ENCODE assay signal across 8 cellular contexts in the genomic region with DNA sequence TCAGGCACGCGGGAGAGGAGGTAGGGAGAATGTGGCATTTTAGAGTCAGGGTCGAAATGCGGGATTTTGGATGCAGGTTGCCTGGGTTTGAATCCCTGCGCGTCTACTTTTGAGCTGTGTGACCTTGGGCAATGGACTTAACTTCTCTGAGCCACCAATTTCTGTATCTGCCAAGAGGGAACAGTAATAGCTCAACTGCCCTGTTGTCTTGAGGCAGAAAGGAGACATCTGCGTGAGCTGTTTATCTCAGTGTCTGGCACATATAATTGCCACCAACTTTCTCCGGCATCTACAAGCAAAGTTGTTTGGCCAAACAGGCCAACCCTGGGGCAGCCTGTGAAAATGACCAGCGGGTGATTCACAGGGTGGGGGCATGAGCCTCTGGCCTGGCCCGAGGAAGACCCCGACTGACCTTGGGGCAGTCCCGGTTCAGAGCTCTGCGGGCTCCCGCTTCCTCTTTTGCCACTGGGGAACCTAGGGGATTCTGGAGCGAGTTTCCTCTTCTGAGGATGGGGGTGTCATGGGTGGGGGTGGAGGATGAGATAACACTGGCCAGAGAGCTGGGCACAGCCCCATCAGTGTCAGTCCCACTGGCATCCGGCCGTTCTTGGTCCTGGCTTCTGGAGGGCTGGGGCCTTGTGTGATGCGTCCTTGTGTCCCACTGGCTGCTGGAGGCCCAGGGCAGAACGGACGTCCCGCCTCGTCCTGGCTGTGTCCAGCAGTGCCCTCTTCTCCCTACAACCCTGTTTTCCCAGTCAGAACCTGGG. TPM values are rescaled to one million over a fixed set of nuclear protein-coding genes. Genes with fewer than 3 reads are reported as not detected.
A peak's percentile ranks its signal among the peaks of the same experiment; 100 is the strongest.
DNase-seq lines count a peak whose midpoint lies in the region; ATAC-seq, FAIRE-seq and TF ChIP-seq lines count a peak whose summit lies in the region.

No MANE protein-coding gene starts in this region.

- peak; percentile 67 to 77; a peak in 3 of 4 replicates for TF ChIP-seq EP300 in GM12878 (IDR thresholded peaks at IDR 0.05; ENCODE audit: borderline replicate concordance in 1 of 2, control insufficient read depth in 1 of 2, low read depth in 2 of 2, low read length in 2 of 2)

- SMC1A ChIA-PET in GM12878 (lab: Charles Lee; ENCODE audit: uncharacterized antibody, unreplicated experiment): interaction anchor here (1.0 to 4.8 kb wide), 10 partner anchors 9 to 113 kb away, joined by 3 to 43 read pairs (median 5); no protein-coding TSS in a partner anchor

- ATAC-seq in GM12878: peak; percentile 60
- ATAC-seq in stimulated activated memory B cell treated with anti-CD40 and anti-IgM and Interleukin-4, amounts not matched to agents 10 μg/mL and 1 μg/mL and 100 μg/mL, for 72 hours: peak; percentile 50
- ATAC-seq in HG03159 (IDR thresholded peaks at IDR 0.05; ENCODE audit: unreplicated experiment): no peak

- no peaks in the 10 kb centered on the region for H3K36me3 Mint-ChIP-seq in stimulated activated memory B cell treated with anti-CD40 and anti-IgM and Interleukin-4, amounts not matched to agents 10 μg/mL and 1 μg/mL and 100 μg/mL, for 72 hours

- in situ Hi-C loops in GM12878 (cut with MboI): loop anchor here (25.0 kb wide), 1 partner anchor 707 kb away; no protein-coding TSS in a partner anchor

- FAIRE-seq in GM12878 (lab: Jason Lieb, UNC) (no peak), kidney (lab: Jason Lieb, UNC) (no peak)

- CTCF ChIA-PET in GM12878 (lab: Yijun Ruan, JAX): interaction anchor here (0.6 to 1.8 kb wide), 14 partner anchors 10 to 263 kb away, joined by 3 to 12 read pairs (median 3); no protein-coding TSS in a partner anchor

- WGBS in GM12878 (ENCODE audit: insufficient coverage, insufficient replicate concordance, low lambda C conversion rate, missing lambda C conversion rate): 2% methylated on average over 22 of the region's 22 CpGs

- H3K4me2 ChIP-seq in BLaER1 treated with 17β-estradiol and CSF1 and Interleukin-3, amounts not matched to agents 10 nM and 100 nM: peak overlapping the region; percentile 90 to 99 (median 96)
- peak overlapping the region; percentile 71 for H3K4me2 ChIP-seq in Karpas-422 (ENCODE audit: low read depth, low read length, poor library complexity, severe bottlenecking)
- peak overlapping the region; percentile 93 for H3K4me2 ChIP-seq in GM12878 (ENCODE audit: control insufficient read depth, insufficient read depth)

- TF ChIP-seq CTCF in GM12878 (IDR thresholded peaks at IDR 0.05 in 2 of 3, conservative IDR thresholded peaks at IDR 0.05 in 1 of 3; ENCODE audit: control insufficient read depth in 2 of 3, extremely low read depth in 1 of 3, insufficient read depth in 1 of 3, low read depth in 3 of 3, low read length in 3 of 3) (no peak), kidney (IDR thresholded peaks at IDR 0.05; ENCODE audit: borderline replicate concordance, extremely low read depth, insufficient read depth) (no peak)

- H3K4me1 ChIP-seq in BLaER1 treated with 17β-estradiol and CSF1 and Interleukin-3, amounts not matched to agents 10 nM and 100 nM: peaks cover 82 to 92% (median 92%) of the 10 kb centered on the region in 10 experiments
- peaks cover 59% of the 10 kb centered on the region for H3K4me1 ChIP-seq in Karpas-422 (ENCODE audit: low read length)
- peaks cover 50% of the 10 kb centered on the region for H3K4me1 ChIP-seq in GM12878 (ENCODE audit: control insufficient read depth, insufficient read depth, low read length)
- H3K4me1 ChIP-seq in kidney (ENCODE audit: control insufficient read depth in 1 of 2, insufficient read depth in 1 of 2, low read depth in 1 of 2, low read length in 2 of 2): peaks cover under 1 to 39% of the 10 kb centered on the region in 2 donors

- peak; percentile 67 for DNase-seq in Karpas-422
- peak; percentile 33 for DNase-seq in GM12878 (ENCODE audit: low read depth, low spot score)
- DNase-seq in kidney: peak; percentile 83
- DNase-seq in NCI-H774 (lab: John Stamatoyannopoulos, UW): no peak
- DNase-seq in NK-92 (lab: John Stamatoyannopoulos, UW; ENCODE audit: unreplicated experiment): no peak

- H3K4me1 Mint-ChIP-seq in stimulated activated memory B cell treated with anti-CD40 and anti-IgM and Interleukin-4, amounts not matched to agents 10 μg/mL and 1 μg/mL and 100 μg/mL, for 72 hours: peaks cover 72% of the 10 kb centered on the region

- peaks cover 0 to 14% (median 0%) of the 10 kb centered on the region in 11 experiments; a peak in 8 of 22 replicates for H3K36me3 ChIP-seq in BLaER1 treated with 17β-estradiol and CSF1 and Interleukin-3, amounts not matched to agents 10 nM and 100 nM
- no peaks in the 10 kb centered on the region for H3K36me3 ChIP-seq in Karpas-422 (ENCODE audit: insufficient read depth, low read length)
- H3K36me3 ChIP-seq in GM12878 (ENCODE audit: control insufficient read depth in 2 of 2, insufficient read depth in 2 of 2, low read length in 1 of 2): peaks cover 0 to 1% of the 10 kb centered on the region in 2 experiments; a peak in 1 of 4 replicates
- no peaks in the 10 kb centered on the region for H3K36me3 ChIP-seq in kidney (ENCODE audit: control insufficient read depth in 1 of 2, insufficient read depth in 2 of 2, low read length in 2 of 2)

- peak overlapping the region; percentile 89 for H3K4me3 Mint-ChIP-seq in stimulated activated memory B cell treated with anti-CD40 and anti-IgM and Interleukin-4, amounts not matched to agents 10 μg/mL and 1 μg/mL and 100 μg/mL, for 72 hours

- H3K27me3 ChIP-seq in BLaER1 treated with 17β-estradiol and CSF1 and Interleukin-3, amounts not matched to agents 10 nM and 100 nM: no peaks in the 10 kb centered on the region
- H3K27me3 ChIP-seq in Karpas-422 (ENCODE audit: low read length) (no peaks in the 10 kb centered on the region), GM12878 (replicated peaks in 1 of 2; ENCODE audit: control insufficient read depth in 2 of 2, insufficient read depth in 2 of 2, low read length in 1 of 2) (no peaks in the 10 kb centered on the region)

- peak; percentile 42; the same call in 1 of the 2 replicates for TF ChIP-seq POLR2A in GM12878 (IDR thresholded peaks at IDR 0.05; ENCODE audit: low read depth, low read length)

- H3K9me3 ChIP-seq in BLaER1 treated with 17β-estradiol and CSF1 and Interleukin-3, amounts not matched to agents 10 nM and 100 nM (replicated peaks in 1 of 11): no peaks in the 10 kb centered on the region
- no peaks in the 10 kb centered on the region for H3K9me3 ChIP-seq in Karpas-422 (ENCODE audit: low read length)
- no peaks in the 10 kb centered on the region for H3K9me3 ChIP-seq in GM12878 (replicated peaks; ENCODE audit: control insufficient read depth, insufficient read depth, low read length)
- H3K9me3 ChIP-seq in kidney (ENCODE audit: control insufficient read depth in 1 of 2, low read length in 2 of 2): no peaks in the 10 kb centered on the region

- peak overlapping the region; percentile 86 to 94 (median 91) for H3K9ac ChIP-seq in BLaER1 treated with 17β-estradiol and CSF1 and Interleukin-3, amounts not matched to agents 10 nM and 100 nM
- peak overlapping the region; percentile 65 for H3K9ac ChIP-seq in Karpas-422 (ENCODE audit: low read length)
- peak overlapping the region; percentile 57 for H3K9ac ChIP-seq in GM12878 (ENCODE audit: control insufficient read depth, insufficient read depth, low read length)
- H3K9ac ChIP-seq in kidney (ENCODE audit: low read length in 2 of 2): peak overlapping the region in 1 of 2 donors; percentile 37

- no peaks in the 10 kb centered on the region for H3K79me2 ChIP-seq in Karpas-422 (ENCODE audit: low read length)
- peaks cover 48% of the 10 kb centered on the region for H3K79me2 ChIP-seq in GM12878 (ENCODE audit: control insufficient read depth, insufficient read depth, low read length)

- no peaks in the 10 kb centered on the region for H3K9me2 ChIP-seq in Karpas-422 (replicated peaks; ENCODE audit: insufficient read depth, low read length)

- no peaks in the 10 kb centered on the region for H3K27me3 Mint-ChIP-seq in stimulated activated memory B cell treated with anti-CD40 and anti-IgM and Interleukin-4, amounts not matched to agents 10 μg/mL and 1 μg/mL and 100 μg/mL, for 72 hours

- POLR2A ChIA-PET in GM12878 (lab: Charles Lee): interaction anchor here (0.6 to 7.1 kb wide), 14 partner anchors 11 to 723 kb away, joined by 3 to 75 read pairs (median 4); a partner anchor contains a TSS

- peak overlapping the region; percentile 65 to 91 (median 85) for H3K27ac ChIP-seq in BLaER1 treated with 17β-estradiol and CSF1 and Interleukin-3, amounts not matched to agents 10 nM and 100 nM
- H3K27ac ChIP-seq in Karpas-422 (ENCODE audit: low read length): no peak overlapping the region
- H3K27ac ChIP-seq in GM12878 (ENCODE audit: control insufficient read depth, insufficient read depth): peak overlapping the region; percentile 88
- peak overlapping the region; percentile 71 to 74 for H3K27ac ChIP-seq in kidney (ENCODE audit: low read depth in 2 of 2, low read length in 2 of 2)

- TF ChIP-seq RAD21 in GM12878 (IDR thresholded peaks at IDR 0.05; ENCODE audit: insufficient read depth, low read depth, low read length): no peak

- peaks cover 45 to 60% (median 57%) of the 10 kb centered on the region in 11 experiments for H4K20me1 ChIP-seq in BLaER1 treated with 17β-estradiol and CSF1 and Interleukin-3, amounts not matched to agents 10 nM and 100 nM
- H4K20me1 ChIP-seq in Karpas-422 (ENCODE audit: insufficient read depth, low read depth, low read length) (peaks cover 6% of the 10 kb centered on the region; the same call in 1 of the 2 replicates), GM12878 (ENCODE audit: control insufficient read depth, insufficient read depth) (peaks cover 4% of the 10 kb centered on the region; the same call in 1 of the 2 replicates)

- H2AFZ ChIP-seq in Karpas-422 (ENCODE audit: low read length) (no peak overlapping the region), GM12878 (ENCODE audit: control insufficient read depth, low read depth, low read length) (no peak overlapping the region)

- intact Hi-C loops in GM12878 (cut with micrococcal nuclease; ENCODE audit: unreplicated experiment) (loop anchor here (2.0 to 5.0 kb wide), 2 partner anchors 69 to 87 kb away; no protein-coding TSS in a partner anchor), kidney (cut with DNase I) (no loop called here)

- H3K9me3 Mint-ChIP-seq in stimulated activated memory B cell treated with anti-CD40 and anti-IgM and Interleukin-4, amounts not matched to agents 10 μg/mL and 1 μg/mL and 100 μg/mL, for 72 hours: no peaks in the 10 kb centered on the region

- RAD21 ChIA-PET in GM12878 (lab: Charles Lee; ENCODE audit: unreplicated experiment): interaction anchor here (0.6 to 3.1 kb wide), 19 partner anchors 9 to 263 kb away, joined by 3 to 34 read pairs (median 5); a partner anchor contains a TSS

- peak overlapping the region; percentile 83 to 94 (median 91) for H3K4me3 ChIP-seq in BLaER1 treated with 17β-estradiol and CSF1 and Interleukin-3, amounts not matched to agents 10 nM and 100 nM
- H3K4me3 ChIP-seq in Karpas-422 (ENCODE audit: low read length) (peak overlapping the region; percentile 79), GM12878 (peak overlapping the region; percentile 59), kidney (ENCODE audit: low read length in 2 of 2) (peak overlapping the region; percentile 59)

- H3K27ac Mint-ChIP-seq in stimulated activated memory B cell treated with anti-CD40 and anti-IgM and Interleukin-4, amounts not matched to agents 10 μg/mL and 1 μg/mL and 100 μg/mL, for 72 hours: peak overlapping the region; percentile 94

- TSS peak; percentile 55 for BruUV-seq in GM12878 (replicated peaks; lab: Mats Ljungman, UMichigan)

RNA-seq across cellular contexts. Expression of a gene that starts 1.3 kb away (rescaled TPM):
- total RNA-seq in Karpas-422 (2014; rRNA removed; shearing (Covaris generic); ENCODE audit: low replicate concordance): 27.4 and 34.2 TPM in 2 replicates
- total RNA-seq in GM12878 (2013; cell fraction: nucleolus; rRNA removed): 34.4 and 35.4 TPM in 2 replicates
- total RNA-seq in GM12878 (2014; rRNA removed) (25.6 and 28.2 TPM in 2 replicates), GM12878 (2014; rRNA removed; fragmentation: Illumina TruSeq; extraction: Trizol) (26.9 and 27.3 TPM in 2 replicates), GM12878 (2021) (38.5 and 40.4 TPM in 2 replicates), kidney (21.9 TPM)
- 15.3 TPM for polyA plus RNA-seq in GM12878 (2011; ENCODE audit: low read depth)
- polyA plus RNA-seq in GM12878 (2011; rRNA removed) (32.8 and 43.4 TPM in 2 replicates), GM12878 (2014; fragmentation: Illumina TruSeq; extraction: Trizol) (26.5 and 32.4 TPM in 2 replicates), GM12878 (2014; fragmentation: Nextera tagmentation; extraction: Ambion mirVana) (1 to 10 TPM; 2.2 to 5.2 TPM), GM12878 (2014; rRNA removed) (40.0 and 42.4 TPM in 2 replicates), GM12878 (2016; fragmentation: Nextera tagmentation; extraction: Ambion mirVana) (10 to 100 TPM; 17.4 to 22.6 TPM), kidney (ENCODE audit: insufficient read depth, low read depth, low replicate concordance) (16.6 TPM)
- 35.7 and 49.6 TPM in 2 replicates for polyA plus RNA-seq in GM12878 (2011; cell fraction: cytosol; rRNA removed)
- 25.6 and 27.0 TPM in 2 replicates for polyA plus RNA-seq in GM12878 (2011; cell fraction: nucleus; rRNA removed)
- 19.4 and 29.5 TPM in 2 replicates for polyA plus RNA-seq in GM12878 (2012)
- polyA minus RNA-seq in GM12878 (2011; rRNA and poly(A)+ RNA removed): 17.0 and 24.5 TPM in 2 replicates
- 10.7 and 12.4 TPM in 2 replicates for polyA minus RNA-seq in GM12878 (2011; cell fraction: cytosol; rRNA and poly(A)+ RNA removed)
- polyA minus RNA-seq in GM12878 (2011; cell fraction: nucleus; rRNA and poly(A)+ RNA removed): 9.7 and 16.1 TPM in 2 replicates

Comparison
In these comparisons a context has a peak if more than half of its experiments do, and no peak if none do; other contexts are left out.
1. DNase-seq: peak in Karpas-422 (single experiment), GM12878 (single experiment) and kidney (single experiment); none in NCI-H774 (single experiment) and NK-92 (single experiment).
2. Peak in every context shown above with its lines, with median percentiles within 50 percentile points of each other: H3K4me2 ChIP-seq and H3K4me3 ChIP-seq.